ENCODE assay signal across 28 cellular contexts in genomic region chr13:22252281-22252830, GRCh38.
"Had no signal": no experiment of that assay in that cellular context is flagged by ENCODE, and none has a peak within 500 bp of the region (broad histone marks: within the 10 kb centered on the region; RNA-seq: fewer than 3 reads in every experiment).

No MANE protein-coding gene starts in this region.

- H3K9me3 Mint-ChIP-seq: activated CD4-positive, alpha-beta memory T cell treated with anti-CD3 and anti-CD28 coated beads for 36 hours; activated CD4-positive, alpha-beta T cell treated with anti-CD3 and anti-CD28 coated beads, Interleukin-2, amount 10 ng/mL, durations not matched to agents 24 days and 14 days; activated naive CD4-positive, alpha-beta T cell treated with anti-CD3 and anti-CD28 coated beads, Interleukin-2, amount 10 ng/mL, durations not matched to agents 7 days and 5 days; activated T-helper 1 cell treated with anti-CD3 and anti-CD28 coated beads, Interleukin-12 subunit alpha, Interleukin-12 subunit beta, Interleukin-2, Interleukin-4 antibody, amounts not matched to agents 30 ng/mL and 10 ng/mL and 1 ng/mL, durations not matched to agents 14 hours and 24 hours and 36 hours; activated T-helper 2 cell treated with anti-CD3 and anti-CD28 coated beads, Interferon-gamma antibody, Interleukin-2, Interleukin-4, amounts not matched to agents 10 μg/mL and 5 μg/mL and 100 μg/mL, durations not matched to agents 14 hours and 24 hours and 36 hours; effector memory CD8-positive, alpha-beta T cell had no signal

- H3K4me3 Mint-ChIP-seq: activated CD4-positive, alpha-beta memory T cell treated with anti-CD3 and anti-CD28 coated beads for 36 hours; activated CD4-positive, alpha-beta T cell treated with anti-CD3 and anti-CD28 coated beads for 36 hours; activated CD4-positive, alpha-beta T cell treated with anti-CD3 and anti-CD28 coated beads, Interleukin-2, amount 10 ng/mL, durations not matched to agents 24 days and 14 days; activated CD8-positive, alpha-beta memory T cell treated with anti-CD3 and anti-CD28 coated beads, Interleukin-2, amount 10 ng/mL, durations not matched to agents 7 days and 5 days; activated CD8-positive, alpha-beta T cell treated with anti-CD3 and anti-CD28 coated beads, Interleukin-2, amount 10 ng/mL, durations not matched to agents 7 days and 5 days; activated naive CD4-positive, alpha-beta T cell treated with anti-CD3 and anti-CD28 coated beads, Interleukin-2, amount 10 ng/mL, durations not matched to agents 7 days and 5 days; activated naive CD8-positive, alpha-beta T cell; activated T-helper 1 cell treated with anti-CD3 and anti-CD28 coated beads, Interleukin-12 subunit alpha, Interleukin-12 subunit beta, Interleukin-2, Interleukin-4 antibody, amounts not matched to agents 30 ng/mL and 10 ng/mL and 1 ng/mL, durations not matched to agents 14 hours and 24 hours and 36 hours; effector memory CD8-positive, alpha-beta T cell had no signal

- H3K27me3 Mint-ChIP-seq: activated CD4-positive, alpha-beta memory T cell treated with anti-CD3 and anti-CD28 coated beads for 36 hours; activated CD4-positive, alpha-beta T cell treated with anti-CD3 and anti-CD28 coated beads for 36 hours; activated CD4-positive, alpha-beta T cell treated with anti-CD3 and anti-CD28 coated beads, Interleukin-2, amount 10 ng/mL, durations not matched to agents 24 days and 14 days; activated CD8-positive, alpha-beta memory T cell treated with anti-CD3 and anti-CD28 coated beads, Interleukin-2, amount 10 ng/mL, durations not matched to agents 7 days and 5 days; activated naive CD4-positive, alpha-beta T cell treated with anti-CD3 and anti-CD28 coated beads, Interleukin-2, amount 10 ng/mL, durations not matched to agents 7 days and 5 days; activated naive CD8-positive, alpha-beta T cell; effector memory CD8-positive, alpha-beta T cell had no signal

- H3K36me3 Mint-ChIP-seq: activated CD4-positive, alpha-beta memory T cell treated with anti-CD3 and anti-CD28 coated beads for 36 hours; activated CD8-positive, alpha-beta memory T cell treated with anti-CD3 and anti-CD28 coated beads, Interleukin-2, amount 10 ng/mL, durations not matched to agents 7 days and 5 days; activated naive CD4-positive, alpha-beta T cell treated with anti-CD3 and anti-CD28 coated beads, Interleukin-2, amount 10 ng/mL, durations not matched to agents 7 days and 5 days; activated naive CD8-positive, alpha-beta T cell had no signal

- FAIRE-seq: colon had no signal

- H3K4me1 Mint-ChIP-seq: activated CD4-positive, alpha-beta T cell treated with anti-CD3 and anti-CD28 coated beads for 36 hours; activated CD4-positive, alpha-beta T cell treated with anti-CD3 and anti-CD28 coated beads, Interleukin-2, amount 10 ng/mL, durations not matched to agents 24 days and 14 days; activated CD8-positive, alpha-beta memory T cell treated with anti-CD3 and anti-CD28 coated beads, Interleukin-2, amount 10 ng/mL, durations not matched to agents 7 days and 5 days; activated naive CD4-positive, alpha-beta T cell treated with anti-CD3 and anti-CD28 coated beads, Interleukin-2, amount 10 ng/mL, durations not matched to agents 7 days and 5 days had no signal

- H3K27ac Mint-ChIP-seq: activated CD4-positive, alpha-beta memory T cell treated with anti-CD3 and anti-CD28 coated beads for 36 hours; activated CD4-positive, alpha-beta T cell treated with anti-CD3 and anti-CD28 coated beads for 36 hours; activated CD4-positive, alpha-beta T cell treated with anti-CD3 and anti-CD28 coated beads, Interleukin-2, amount 10 ng/mL, durations not matched to agents 24 days and 14 days; activated CD8-positive, alpha-beta memory T cell treated with anti-CD3 and anti-CD28 coated beads, Interleukin-2, amount 10 ng/mL, durations not matched to agents 7 days and 5 days; activated CD8-positive, alpha-beta T cell treated with anti-CD3 and anti-CD28 coated beads, Interleukin-2, amount 10 ng/mL, durations not matched to agents 7 days and 5 days; activated naive CD4-positive, alpha-beta T cell treated with anti-CD3 and anti-CD28 coated beads, Interleukin-2, amount 10 ng/mL, durations not matched to agents 7 days and 5 days; activated naive CD8-positive, alpha-beta T cell; activated T-helper 1 cell treated with anti-CD3 and anti-CD28 coated beads, Interleukin-12 subunit alpha, Interleukin-12 subunit beta, Interleukin-2, Interleukin-4 antibody, amounts not matched to agents 30 ng/mL and 10 ng/mL and 1 ng/mL, durations not matched to agents 14 hours and 24 hours and 36 hours; activated T-helper 2 cell treated with anti-CD3 and anti-CD28 coated beads, Interferon-gamma antibody, Interleukin-2, Interleukin-4, amounts not matched to agents 10 μg/mL and 5 μg/mL and 100 μg/mL, durations not matched to agents 14 hours and 24 hours and 36 hours; effector memory CD8-positive, alpha-beta T cell had no signal

- ATAC-seq: activated CD4-positive, alpha-beta T cell treated with anti-CD3 and anti-CD28 coated beads for 36 hours; activated CD8-positive, alpha-beta memory T cell treated with anti-CD3 and anti-CD28 coated beads, Interleukin-2, amount 10 ng/mL, durations not matched to agents 7 days and 5 days; activated CD8-positive, alpha-beta T cell treated with anti-CD3 and anti-CD28 coated beads, Interleukin-2, amount 10 ng/mL, durations not matched to agents 7 days and 5 days; body of pancreas; effector memory CD8-positive, alpha-beta T cell; foreskin keratinocyte; gastrocnemius medialis had no signal

- DNase-seq: activated CD4-positive, alpha-beta memory T cell treated with anti-CD3 and anti-CD28 coated beads for 36 hours; activated CD4-positive, alpha-beta T cell treated with anti-CD3 and anti-CD28 coated beads for 36 hours; activated CD4-positive, alpha-beta T cell treated with anti-CD3 and anti-CD28 coated beads, Interleukin-2, amount 10 ng/mL, durations not matched to agents 24 days and 14 days; activated CD4-positive, CD25-positive, alpha-beta regulatory T cell; activated CD4-positive, CD25-positive, alpha-beta regulatory T cell treated with anti-CD3 and anti-CD28 coated beads, Interleukin-2, amount 50 U/mL, for 72 hours; activated CD8-positive, alpha-beta memory T cell treated with anti-CD3 and anti-CD28 coated beads, Interleukin-2, amount 10 ng/mL, durations not matched to agents 7 days and 5 days; activated CD8-positive, alpha-beta memory T cell treated with anti-CD3 and anti-CD28 coated beads, Interleukin-2, amount 50 U/mL, for 4 hours; activated CD8-positive, alpha-beta T cell treated with anti-CD3 and anti-CD28 coated beads, Interleukin-2, amount 10 ng/mL, durations not matched to agents 7 days and 5 days; activated effector memory CD4-positive, alpha-beta T cell treated with anti-CD3 and anti-CD28 coated beads, Interleukin-2, amount 50 U/mL, for 16 hours; activated naive CD4-positive, alpha-beta T cell treated with anti-CD3 and anti-CD28 coated beads, Interleukin-2, amount 10 ng/mL, durations not matched to agents 7 days and 5 days; activated T-cell treated with anti-CD3 and anti-CD28 coated beads, Interleukin-2, amount 50 U/mL, for 1 hour; activated T-cell treated with anti-CD3 and anti-CD28 coated beads, Interleukin-2, amount 50 U/mL, for 48 hours; amniotic stem cell; anterior cingulate cortex; body of pancreas; caudate nucleus; cortex of kidney; dermis blood vessel endothelial cell; effector CD4-positive, alpha-beta T cell; effector memory CD8-positive, alpha-beta T cell; erythroblast; foreskin keratinocyte; gastrocnemius medialis; T-helper 2 cell had no signal
